In the genomic region with DNA sequence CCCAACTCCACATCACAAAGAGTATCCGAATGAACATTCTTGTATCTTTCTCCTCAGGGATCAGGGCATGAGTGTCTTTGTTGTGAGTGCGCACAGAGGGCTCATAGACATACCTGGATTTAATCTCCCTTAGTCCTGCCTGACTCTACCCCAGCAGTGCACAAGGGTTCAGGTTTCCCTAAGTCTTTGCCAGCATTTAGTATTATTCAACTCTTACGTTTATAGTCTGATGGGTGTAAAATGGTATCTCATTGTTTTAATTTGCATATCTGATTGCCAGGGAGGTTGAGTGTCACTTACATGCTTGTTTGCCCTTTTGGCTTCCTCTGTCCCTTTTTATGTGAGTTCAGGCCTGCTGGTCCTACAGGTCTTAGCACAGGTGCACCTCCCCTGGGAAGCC, we compare ENCODE assay signal across 1 cellular context.
TF ChIP-seq lines count a peak whose summit lies in the region.

No MANE protein-coding gene starts in this region.

TF ChIP-seq in HCT116, 20 proteins besides CTCF, POLR2A, EP300 and RAD21 (continued from another document):
- TF ChIP-seq ZBTB33 (IDR thresholded peaks at IDR 0.05; ENCODE audit: extremely low read depth, insufficient replicate concordance, low read length) (no peak), YY1 (IDR thresholded peaks at IDR 0.05; ENCODE audit: extremely low read depth, insufficient replicate concordance, low read depth, low read length) (no peak), MAX (IDR thresholded peaks at IDR 0.05) (no peak), SRF (IDR thresholded peaks at IDR 0.05; ENCODE audit: low read depth) (no peak), EZH2phosphoT487 (IDR thresholded peaks at IDR 0.05; ENCODE audit: borderline replicate concordance) (no peak), ZFX (IDR thresholded peaks at IDR 0.05) (no peak), REST (IDR thresholded peaks at IDR 0.05; ENCODE audit: low read depth) (no peak), ELF1 (IDR thresholded peaks at IDR 0.05; ENCODE audit: borderline replicate concordance, low read depth) (no peak), EGR1 (IDR thresholded peaks at IDR 0.05; ENCODE audit: low read depth) (no peak), FOSL1 (IDR thresholded peaks at IDR 0.05; ENCODE audit: low read depth) (no peak), CBX3 (IDR thresholded peaks at IDR 0.05; ENCODE audit: low read depth) (no peak), SIN3A (IDR thresholded peaks at IDR 0.05; ENCODE audit: low read depth) (no peak)
TF ChIP-seq in HCT116: peak in this region for 0.
